In genomic region chr16:74844041-74844826, GRCh38 we compare ENCODE assay signal across 12 cellular contexts.
"Had no signal": no experiment of that assay in that cellular context is flagged by ENCODE, and none has a peak within 500 bp of the region (broad histone marks: within the 10 kb centered on the region; RNA-seq: fewer than 3 reads in every experiment).

No MANE protein-coding gene starts in this region.

- H3K36me3 ChIP-seq: prostate gland, right lobe of liver had no signal

- H3K27me3 ChIP-seq: right lobe of liver had no signal

- H3K27ac ChIP-seq: coronary artery, prostate gland, right lobe of liver had no signal

- H3K4me3 ChIP-seq: coronary artery, prostate gland, right lobe of liver had no signal

- H3K9me3 ChIP-seq: prostate gland, right lobe of liver had no signal

- DNase-seq: activated CD4-positive, alpha-beta memory T cell treated with anti-CD3 and anti-CD28 coated beads for 36 hours; activated CD4-positive, alpha-beta T cell treated with anti-CD3 and anti-CD28 coated beads for 1 hour; activated naive CD4-positive, alpha-beta T cell treated with Interleukin-2 at 50 U/mL for 16 hours; activated naive CD8-positive, alpha-beta T cell treated with anti-CD3 and anti-CD28 coated beads, Interleukin-2, amount 50 U/mL, for 24 hours; central memory CD4-positive, alpha-beta T cell; effector CD4-positive, alpha-beta T cell; glutamatergic neuron; left colon; right lobe of liver; substantia nigra had no signal

- H3K4me1 ChIP-seq: prostate gland, right lobe of liver had no signal

- ATAC-seq: activated naive CD8-positive, alpha-beta T cell treated with anti-CD3 and anti-CD28 coated beads, Interleukin-2, amount 50 U/mL, for 24 hours; left colon; right lobe of liver had no signal
